ENCODE assay signal across 22 cellular contexts in the genomic region with DNA sequence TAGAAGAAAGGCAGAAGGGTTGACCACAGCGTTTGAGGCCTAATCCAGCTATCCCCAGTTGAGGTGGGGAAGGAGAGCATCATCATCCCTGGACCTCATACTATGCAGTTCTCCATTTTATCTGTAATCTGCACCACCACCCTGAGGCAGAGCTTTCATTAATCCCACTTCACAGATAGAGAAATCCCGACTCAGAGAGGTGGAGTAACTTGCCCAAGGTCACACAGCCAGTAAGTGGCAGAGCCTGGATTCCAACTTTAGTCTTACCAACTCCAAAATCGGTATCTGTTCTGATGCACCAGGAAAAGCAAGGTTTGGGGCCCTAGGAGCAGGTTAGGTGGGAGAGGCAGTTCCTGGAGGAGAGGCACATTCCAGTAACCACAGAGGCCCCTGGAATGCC. TPM values are rescaled to one million over a fixed set of nuclear protein-coding genes. Genes with fewer than 3 reads are reported as not detected.
"Had no signal": no experiment of that assay in that cellular context is flagged by ENCODE, and none has a peak within 500 bp of the region (broad histone marks: within the 10 kb centered on the region; RNA-seq: fewer than 3 reads in every experiment).

No MANE protein-coding gene starts in this region.

- H3K27ac ChIP-seq: HL-60, RWPE1, SJCRH30 had no signal

- H3K9me3 ChIP-seq: SJCRH30 had no signal

- DNase-seq: Karpas-422, KG1, MM.1S, NCI-H1092 treated with DMSO at 0.1 percent for 48 hours, NCI-H1436, NCI-H187, NCI-H2029, NCI-H2081 treated with DMSO at 0.1 percent for 48 hours, NCI-H2171, NCI-H446, NCI-H510A, NCI-H524 treated with DMSO at 0.1 percent for 48 hours, NCI-H69, NCI-H774, SHP77 treated with DMSO at 0.1 percent for 48 hours, SJCRH30, T-helper 1 cell had no signal

- H3K36me3 ChIP-seq: SJCRH30 had no signal

- ATAC-seq: Right ventricle myocardium inferior had no signal

- H3K4me3 ChIP-seq: SJCRH30 had no signal

- H3K27me3 ChIP-seq: SJCRH30 had no signal

RNA-seq across cellular contexts. Expression of a gene that starts 6.7 kb away (rescaled TPM):
- total RNA-seq: OCI-LY7, SJCRH30 had no signal

RNA-seq across cellular contexts. Expression of a gene that starts 25.2 kb away (rescaled TPM):
- total RNA-seq: OCI-LY7, PC-3, SJCRH30 had no signal

RNA-seq across cellular contexts. Expression of a gene that starts 47.7 kb away (rescaled TPM):
- total RNA-seq: OCI-LY7, Right ventricle myocardium inferior, SJCRH30 had no signal
